23 cellular contexts compared by ENCODE assay signal in genomic region chr4:8135666-8136065, GRCh38.
"Had no signal": no experiment of that assay in that cellular context is flagged by ENCODE, and none has a peak within 500 bp of the region (broad histone marks: within the 10 kb centered on the region; RNA-seq: fewer than 3 reads in every experiment).

No MANE protein-coding gene starts in this region.

- H3K27me3 Mint-ChIP-seq: activated CD4-positive, alpha-beta memory T cell treated with anti-CD3 and anti-CD28 coated beads, Interleukin-2, amount 10 ng/mL, durations not matched to agents 7 days and 5 days; activated T-cell treated with anti-CD3 and anti-CD28 coated beads, Interleukin-2, amount 50 U/mL, for 24 hours; stimulated activated naive CD8-positive, alpha-beta T cell treated with anti-CD3 and anti-CD28 coated beads, Interleukin-15, amount 100 ng/mL, for 72 hours had no signal

- H3K27ac ChIP-seq: brain microvascular endothelial cell, left lung, skin epidermis, upper lobe of right lung, VCaP had no signal

- H3K4me1 ChIP-seq: left lung, upper lobe of right lung had no signal

- DNase-seq: activated CD4-positive, alpha-beta memory T cell treated with anti-CD3 and anti-CD28 coated beads, Interleukin-2, amount 10 ng/mL, durations not matched to agents 7 days and 5 days; activated CD4-positive, alpha-beta T cell treated with anti-CD3 and anti-CD28 coated beads for 48 hours; activated CD8-positive, alpha-beta memory T cell treated with anti-CD3 and anti-CD28 coated beads, Interleukin-2, amount 50 U/mL, for 48 hours; activated gamma-delta T cell treated with Interleukin-2 at 50 U/mL for 16 hours; activated naive CD4-positive, alpha-beta T cell treated with anti-CD3 and anti-CD28 coated beads, Interleukin-2, amount 50 U/mL, for 16 hours; activated T-cell treated with anti-CD3 and anti-CD28 coated beads, Interleukin-2, amount 50 U/mL, for 24 hours; amniotic stem cell; brain microvascular endothelial cell; central memory CD4-positive, alpha-beta T cell; kidney glomerular epithelial cell; posterior cingulate gyrus; stimulated activated CD4-positive, alpha-beta T cell treated with anti-CD3 and anti-CD28 coated beads, Interleukin-4, amount 100 ng/mL, for 4 hours; stimulated activated CD8-positive, alpha-beta memory T cell treated with anti-CD3 and anti-CD28 coated beads, Interleukin-4, amount 100 ng/mL, for 48 hours; stimulated activated naive CD8-positive, alpha-beta T cell treated with anti-CD3 and anti-CD28 coated beads, Interleukin-15, amount 100 ng/mL, for 72 hours; substantia nigra; upper lobe of right lung had no signal

- H3K4me3 ChIP-seq: left lung, skin epidermis, upper lobe of right lung had no signal

- H3K27ac Mint-ChIP-seq: activated CD4-positive, alpha-beta memory T cell treated with anti-CD3 and anti-CD28 coated beads, Interleukin-2, amount 10 ng/mL, durations not matched to agents 7 days and 5 days; activated T-cell treated with anti-CD3 and anti-CD28 coated beads, Interleukin-2, amount 50 U/mL, for 24 hours; nephron; stimulated activated memory B cell treated with anti-CD40 and anti-IgM and Interleukin-4, amounts not matched to agents 10 μg/mL and 1 μg/mL and 100 μg/mL, for 72 hours had no signal

- ATAC-seq: activated CD4-positive, CD25-positive, alpha-beta regulatory T cell treated with anti-CD3 and anti-CD28 coated beads, Interleukin-2, amount 50 U/mL, for 24 hours; left lung; sciatic nerve; stimulated activated memory B cell treated with anti-CD40 and anti-IgM and Interleukin-4, amounts not matched to agents 10 μg/mL and 1 μg/mL and 100 μg/mL, for 72 hours; stimulated activated naive CD8-positive, alpha-beta T cell treated with anti-CD3 and anti-CD28 coated beads, Interleukin-15, amount 100 ng/mL, for 72 hours; upper lobe of right lung had no signal

- H3K4me1 Mint-ChIP-seq: activated CD4-positive, alpha-beta memory T cell treated with anti-CD3 and anti-CD28 coated beads, Interleukin-2, amount 10 ng/mL, durations not matched to agents 7 days and 5 days; nephron; stimulated activated naive CD8-positive, alpha-beta T cell treated with anti-CD3 and anti-CD28 coated beads, Interleukin-15, amount 100 ng/mL, for 72 hours had no signal

- H3K4me3 Mint-ChIP-seq: activated CD4-positive, alpha-beta memory T cell treated with anti-CD3 and anti-CD28 coated beads, Interleukin-2, amount 10 ng/mL, durations not matched to agents 7 days and 5 days; activated T-cell treated with anti-CD3 and anti-CD28 coated beads, Interleukin-2, amount 50 U/mL, for 24 hours; nephron; stimulated activated memory B cell treated with anti-CD40 and anti-IgM and Interleukin-4, amounts not matched to agents 10 μg/mL and 1 μg/mL and 100 μg/mL, for 72 hours; stimulated activated naive CD8-positive, alpha-beta T cell treated with anti-CD3 and anti-CD28 coated beads, Interleukin-15, amount 100 ng/mL, for 72 hours had no signal

- H3K27me3 ChIP-seq: left lung, upper lobe of right lung had no signal

- H3K9me3 ChIP-seq: upper lobe of right lung had no signal

- H3K36me3 ChIP-seq: brain microvascular endothelial cell, left lung, upper lobe of right lung had no signal
